ENCODE assay signal across 29 cellular contexts in genomic region chr19:1418494-1418775, GRCh38. TPM values are rescaled to one million over a fixed set of nuclear protein-coding genes. Genes with fewer than 3 reads are reported as not detected.
A peak's percentile ranks its signal among the peaks of the same experiment; 100 is the strongest.
DNase-seq lines count a peak whose midpoint lies in the region; ATAC-seq and TF ChIP-seq lines count a peak whose summit lies in the region.
"Had no signal": no experiment of that assay in that cellular context is flagged by ENCODE, and none has a peak within 500 bp of the region (broad histone marks: within the 10 kb centered on the region; RNA-seq: fewer than 3 reads in every experiment).

No MANE protein-coding gene starts in this region.

- no peaks in the 10 kb centered on the region for H3K9me3 ChIP-seq in WERI-Rb-1 (ENCODE audit: severe bottlenecking)
- H3K9me3 ChIP-seq: esophagus squamous epithelium, gastroesophageal sphincter had no signal

- peaks cover 35% of the 10 kb centered on the region for H3F3A ChIP-seq in GM23338 (replicated peaks; ENCODE audit: low read depth)

- H3K36me3 ChIP-seq in GM23338 (ENCODE audit: insufficient read depth) (peaks cover 26% of the 10 kb centered on the region), rectal smooth muscle tissue (ENCODE audit: control insufficient read depth, insufficient read depth, low read length) (peaks cover 24% of the 10 kb centered on the region), WERI-Rb-1 (peaks cover 74% of the 10 kb centered on the region)

- H3K4me3 Mint-ChIP-seq in GM23338 (no peak overlapping the region), glutamatergic neuron (ENCODE audit: unreplicated experiment) (peak overlapping the region; percentile 11)
- H3K4me3 Mint-ChIP-seq: activated naive CD4-positive, alpha-beta T cell treated with anti-CD3 and anti-CD28 coated beads, Interleukin-2, amount 10 ng/mL, durations not matched to agents 7 days and 5 days; stimulated activated naive B cell treated with anti-CD40 and anti-IgM and Interleukin-4, amounts not matched to agents 10 μg/mL and 1 μg/mL and 100 μg/mL, for 72 hours had no signal

- no peak for DNase-seq in GM23338 (ENCODE audit: low spot score)
- DNase-seq in glutamatergic neuron, result no peak
- DNase-seq in WERI-Rb-1, result no peak
- DNase-seq: activated CD4-positive, alpha-beta T cell treated with anti-CD3 and anti-CD28 coated beads, Interleukin-2, amount 50 U/mL, for 48 hours; activated naive CD4-positive, alpha-beta T cell treated with anti-CD3 and anti-CD28 coated beads, Interleukin-2, amount 10 ng/mL, durations not matched to agents 7 days and 5 days; amniotic stem cell; cortex of kidney; DMS79; esophagus squamous epithelium; GDM1; islet precursor cell; KG1; MM.1S; NCI-H1417; NCI-H2029 treated with DMSO at 0.1 percent for 48 hours; NCI-H69; stimulated activated CD4-positive, alpha-beta T cell treated with anti-CD3 and anti-CD28 coated beads, Interleukin-4, amount 100 ng/mL, for 4 hours; stimulated activated naive B cell treated with anti-CD40 and anti-IgM and Interleukin-4, amounts not matched to agents 10 μg/mL and 1 μg/mL and 100 μg/mL, for 72 hours; SW 1271; T1000 had no signal

- H3K9me2 ChIP-seq in GM23338 (ENCODE audit: insufficient read depth), result no peaks in the 10 kb centered on the region

- H3K9ac ChIP-seq in rectal smooth muscle tissue (ENCODE audit: low read length), result no peak overlapping the region
- H3K9ac ChIP-seq: parathyroid adenoma had no signal

- H4K20me1 ChIP-seq in GM23338 (replicated peaks; ENCODE audit: insufficient read depth), result peaks cover 55% of the 10 kb centered on the region

- H3K36me3 Mint-ChIP-seq in GM23338 (ENCODE audit: low read depth), result peaks cover 65% of the 10 kb centered on the region
- H3K36me3 Mint-ChIP-seq in glutamatergic neuron (ENCODE audit: unreplicated experiment), result peaks cover 3% of the 10 kb centered on the region

- 0 out of 2 replicates have a peak overlapping the region, but pooled peaks have one; percentile 73 for H3K27ac Mint-ChIP-seq in GM23338
- H3K27ac Mint-ChIP-seq in glutamatergic neuron (ENCODE audit: unreplicated experiment), result peak overlapping the region; percentile 59
- H3K27ac Mint-ChIP-seq: activated naive CD4-positive, alpha-beta T cell treated with anti-CD3 and anti-CD28 coated beads, Interleukin-2, amount 10 ng/mL, durations not matched to agents 7 days and 5 days; stimulated activated naive B cell treated with anti-CD40 and anti-IgM and Interleukin-4, amounts not matched to agents 10 μg/mL and 1 μg/mL and 100 μg/mL, for 72 hours had no signal

- H3K27ac ChIP-seq in GM23338 (ENCODE audit: low read depth) (no peak overlapping the region), VCaP (peak overlapping the region; percentile 83), rectal smooth muscle tissue (ENCODE audit: low read depth, low read length) (peak overlapping the region; percentile 60), WERI-Rb-1 (no peak overlapping the region)
- H3K27ac ChIP-seq: gastroesophageal sphincter, parathyroid adenoma had no signal

- H3K4me1 Mint-ChIP-seq in GM23338, result peaks cover 54% of the 10 kb centered on the region
- peaks cover 23% of the 10 kb centered on the region for H3K4me1 Mint-ChIP-seq in glutamatergic neuron (ENCODE audit: low read depth, unreplicated experiment)

- H3K4me1 ChIP-seq in GM23338 (ENCODE audit: insufficient read depth) (peaks cover 28% of the 10 kb centered on the region), rectal smooth muscle tissue (ENCODE audit: control insufficient read depth, insufficient read depth, low read length) (peaks cover 26% of the 10 kb centered on the region)

- no peaks in the 10 kb centered on the region for H3K9me3 Mint-ChIP-seq in GM23338
- peaks cover 12% of the 10 kb centered on the region for H3K9me3 Mint-ChIP-seq in glutamatergic neuron (ENCODE audit: unreplicated experiment)
- H3K9me3 Mint-ChIP-seq: activated naive CD4-positive, alpha-beta T cell treated with anti-CD3 and anti-CD28 coated beads, Interleukin-2, amount 10 ng/mL, durations not matched to agents 7 days and 5 days; stimulated activated naive B cell treated with anti-CD40 and anti-IgM and Interleukin-4, amounts not matched to agents 10 μg/mL and 1 μg/mL and 100 μg/mL, for 72 hours had no signal

- H3K4me2 ChIP-seq in GM23338, result no peak overlapping the region

- H3K4me3 ChIP-seq in GM23338 (no peak overlapping the region), rectal smooth muscle tissue (ENCODE audit: low read length) (no peak overlapping the region), WERI-Rb-1 (ENCODE audit: low read depth, low read length) (no peak overlapping the region)
- H3K4me3 ChIP-seq: esophagus squamous epithelium, gastroesophageal sphincter, lung had no signal

- H3K27me3 Mint-ChIP-seq in GM23338 (ENCODE audit: insufficient read depth, low read depth, poor library complexity), result peaks cover 28% of the 10 kb centered on the region
- peaks cover 10% of the 10 kb centered on the region for H3K27me3 Mint-ChIP-seq in glutamatergic neuron (ENCODE audit: unreplicated experiment)
- H3K27me3 Mint-ChIP-seq: activated naive CD4-positive, alpha-beta T cell treated with anti-CD3 and anti-CD28 coated beads, Interleukin-2, amount 10 ng/mL, durations not matched to agents 7 days and 5 days; stimulated activated naive B cell treated with anti-CD40 and anti-IgM and Interleukin-4, amounts not matched to agents 10 μg/mL and 1 μg/mL and 100 μg/mL, for 72 hours had no signal

- peaks cover 93% of the 10 kb centered on the region for H3K79me2 ChIP-seq in GM23338 (replicated peaks; ENCODE audit: insufficient read depth)

- ATAC-seq in GM23338, result no peak
- no peak for ATAC-seq in GM19395 (IDR thresholded peaks at IDR 0.05; ENCODE audit: unreplicated experiment)
- ATAC-seq in GM18517 (IDR thresholded peaks at IDR 0.05; ENCODE audit: unreplicated experiment), result no peak
- ATAC-seq: gastroesophageal sphincter; Panc1; sciatic nerve; stimulated activated naive B cell treated with anti-CD40 and anti-IgM and Interleukin-4, amounts not matched to agents 10 μg/mL and 1 μg/mL and 100 μg/mL, for 72 hours had no signal

- TF ChIP-seq CTCF in GM23338 (conservative IDR thresholded peaks at IDR 0.05; ENCODE audit: low read depth in 2 of 2) (no peak), VCaP (conservative IDR thresholded peaks at IDR 0.05) (no peak), glutamatergic neuron (IDR thresholded peaks at IDR 0.05; ENCODE audit: partially characterized antibody, unreplicated experiment) (no peak), WERI-Rb-1 (IDR thresholded peaks at IDR 0.05; ENCODE audit: low read depth, low read length) (no peak)

- H2AFZ ChIP-seq in GM23338, result no peak overlapping the region
- H2AFZ ChIP-seq: parathyroid adenoma had no signal

- no peaks in the 10 kb centered on the region for H3K27me3 ChIP-seq in GM23338 (ENCODE audit: insufficient read depth)
- no peaks in the 10 kb centered on the region for H3K27me3 ChIP-seq in rectal smooth muscle tissue (ENCODE audit: control insufficient read depth, insufficient read depth, low read length)
- no peaks in the 10 kb centered on the region for H3K27me3 ChIP-seq in WERI-Rb-1 (ENCODE audit: insufficient read depth, low read depth, severe bottlenecking)
- H3K27me3 ChIP-seq: esophagus squamous epithelium, gastroesophageal sphincter had no signal

TF ChIP-seq in GM23338, 12 proteins besides CTCF, POLR2A, EP300 and RAD21 (continues in another document):
- TF ChIP-seq POLR2AphosphoS5 (IDR thresholded peaks at IDR 0.05; ENCODE audit: low read depth) (no peak), EZH2phosphoT487 (IDR thresholded peaks at IDR 0.05; ENCODE audit: unreplicated experiment) (no peak), CREB1 (CRISPR knock-in tag; IDR thresholded peaks at IDR 0.05; ENCODE audit: low read depth) (no peak), EZH2 (IDR thresholded peaks at IDR 0.05; ENCODE audit: low read depth, unreplicated experiment) (no peak), ETS1 (IDR thresholded peaks at IDR 0.05) (no peak), ZNF331 (CRISPR knock-in tag; IDR thresholded peaks at IDR 0.05; ENCODE audit: low read depth) (no peak), JUNB (IDR thresholded peaks at IDR 0.05; ENCODE audit: unreplicated experiment) (no peak), STAT1 (IDR thresholded peaks at IDR 0.05; ENCODE audit: unreplicated experiment) (no peak)

RNA-seq across cellular contexts. Expression of gene DAZAP1, which starts 11.0 kb away (rescaled TPM):
- 180 and 194 TPM in 2 replicates for total RNA-seq in GM23338 (2014; rRNA removed; shearing (Covaris generic))
- 44.1 and 48.1 TPM in 2 replicates for polyA plus RNA-seq in GM23338 (2016; fragmentation: Nextera tagmentation; extraction: Ambion mirVana)
- 135 TPM for total RNA-seq in glutamatergic neuron (ENCODE audit: unreplicated experiment)

RNA-seq across cellular contexts. Expression of gene GAMT, which starts 17.1 kb away (rescaled TPM):
- total RNA-seq in GM23338 (2014; rRNA removed; shearing (Covaris generic)), result 21.5 and 27.3 TPM in 2 replicates
- polyA plus RNA-seq in GM23338 (2016; fragmentation: Nextera tagmentation; extraction: Ambion mirVana), result 33.6 and 36.9 TPM in 2 replicates
- 17.9 TPM for total RNA-seq in glutamatergic neuron (ENCODE audit: unreplicated experiment)

RNA-seq across cellular contexts. Expression of gene RPS15, which starts 19.8 kb away (rescaled TPM):
- total RNA-seq in GM23338 (2014; rRNA removed; shearing (Covaris generic)), result 2,953 and 3,723 TPM in 2 replicates
- 3,861 and 4,267 TPM in 2 replicates for polyA plus RNA-seq in GM23338 (2016; fragmentation: Nextera tagmentation; extraction: Ambion mirVana)
- total RNA-seq in glutamatergic neuron (ENCODE audit: unreplicated experiment), result 603 TPM

RNA-seq across cellular contexts. Expression of gene APC2, which starts 31.5 kb away (rescaled TPM):
- 14.3 and 18.3 TPM in 2 replicates for total RNA-seq in GM23338 (2014; rRNA removed; shearing (Covaris generic))
- 1.4 TPM in 2 replicates for polyA plus RNA-seq in GM23338 (2016; fragmentation: Nextera tagmentation; extraction: Ambion mirVana)
- 371 TPM for total RNA-seq in glutamatergic neuron (ENCODE audit: unreplicated experiment)

RNA-seq across cellular contexts. Expression of gene NDUFS7, which starts 34.7 kb away (rescaled TPM):
- total RNA-seq in GM23338 (2014; rRNA removed; shearing (Covaris generic)), result 128 and 132 TPM in 2 replicates
- 201 and 203 TPM in 2 replicates for polyA plus RNA-seq in GM23338 (2016; fragmentation: Nextera tagmentation; extraction: Ambion mirVana)
- total RNA-seq in glutamatergic neuron (ENCODE audit: unreplicated experiment), result 123 TPM

Comparison
In these comparisons a context has a peak if more than half of its experiments do, and no peak if none do; other contexts are left out.
1. H3K27ac ChIP-seq: peak in VCaP (single experiment) and rectal smooth muscle tissue (single experiment); none in GM23338 (single experiment) and WERI-Rb-1 (single experiment).